1 cellular context compared by ENCODE assay signal in the genomic region with DNA sequence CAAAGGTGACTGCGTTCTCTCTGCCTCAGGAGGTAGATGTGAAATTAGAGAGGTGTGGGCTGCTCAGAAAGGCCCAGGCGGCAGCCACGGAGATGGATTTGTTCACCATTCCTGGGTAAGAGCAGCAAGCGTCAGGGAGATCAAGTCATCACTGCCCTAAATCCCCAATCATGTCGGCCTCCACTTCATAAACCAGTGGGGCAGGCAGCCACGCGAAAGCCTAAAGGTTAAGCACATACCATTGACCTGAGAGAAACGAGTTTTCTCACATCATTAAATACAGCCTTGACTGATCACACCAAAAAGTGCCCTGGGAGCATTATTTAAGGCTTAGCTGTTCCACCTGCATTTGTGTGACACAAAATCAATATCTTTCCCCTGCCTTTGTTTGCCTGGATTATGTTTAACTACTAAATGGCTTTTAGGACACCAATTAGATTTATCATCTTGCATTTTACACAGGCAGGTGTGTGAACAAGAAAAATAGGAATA.
TF ChIP-seq lines count a peak whose summit lies in the region.

No MANE protein-coding gene starts in this region.

TF ChIP-seq in HEK293, 187 proteins besides CTCF, POLR2A, EP300 and RAD21 (continued from another document and continues in another):
- TF ChIP-seq, protein P1, sequence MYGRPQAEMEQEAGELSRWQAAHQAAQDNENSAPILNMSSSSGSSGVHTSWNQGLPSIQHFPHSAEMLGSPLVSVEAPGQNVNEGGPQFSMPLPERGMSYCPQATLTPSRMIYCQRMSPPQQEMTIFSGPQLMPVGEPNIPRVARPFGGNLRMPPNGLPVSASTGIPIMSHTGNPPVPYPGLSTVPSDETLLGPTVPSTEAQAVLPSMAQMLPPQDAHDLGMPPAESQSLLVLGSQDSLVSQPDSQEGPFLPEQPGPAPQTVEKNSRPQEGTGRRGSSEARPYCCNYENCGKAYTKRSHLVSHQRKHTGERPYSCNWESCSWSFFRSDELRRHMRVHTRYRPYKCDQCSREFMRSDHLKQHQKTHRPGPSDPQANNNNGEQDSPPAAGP (tag by site-specific recombination; IDR thresholded peaks at IDR 0.05), result peak; percentile 92
- TF ChIP-seq ZNF600 (tag by site-specific recombination; IDR thresholded peaks at IDR 0.05) (0 out of 2 replicates have a peak, but pooled peaks have one; percentile 30), ZNF48 (tag by site-specific recombination; IDR thresholded peaks at IDR 0.05) (no peak), ZNF776 (tag by site-specific recombination; IDR thresholded peaks at IDR 0.05; ENCODE audit: borderline replicate concordance) (peak; percentile 86; the same call in 1 of the 2 replicates), ZSCAN16 (tag by site-specific recombination; IDR thresholded peaks at IDR 0.05) (no peak), GLIS2 (tag by site-specific recombination; IDR thresholded peaks at IDR 0.05) (peak; percentile 79), ZNF311 (tag by site-specific recombination; IDR thresholded peaks at IDR 0.05; ENCODE audit: borderline replicate concordance) (no peak), MYNN (tag by site-specific recombination; IDR thresholded peaks at IDR 0.05; ENCODE audit: borderline replicate concordance) (no peak), ZNF426 (tag by site-specific recombination; IDR thresholded peaks at IDR 0.05) (0 out of 2 replicates have a peak, but pooled peaks have one; percentile 10), ZNF324 (tag by site-specific recombination; IDR thresholded peaks at IDR 0.05) (peak; percentile 87), ZBTB21 (tag by site-specific recombination; IDR thresholded peaks at IDR 0.05) (no peak), ZNF416 (tag by site-specific recombination; IDR thresholded peaks at IDR 0.05) (no peak), MEIS1 (CRISPR knock-in tag; IDR thresholded peaks at IDR 0.05; ENCODE audit: borderline replicate concordance) (no peak), ZNF560 (tag by site-specific recombination; IDR thresholded peaks at IDR 0.05; ENCODE audit: borderline replicate concordance) (no peak), ZNF138 (tag by site-specific recombination; IDR thresholded peaks at IDR 0.05; ENCODE audit: borderline replicate concordance) (no peak), SALL2 (tag by site-specific recombination; IDR thresholded peaks at IDR 0.05; ENCODE audit: borderline replicate concordance) (peak; percentile 70; the same call in 1 of the 2 replicates), ZNF664 (tag by site-specific recombination; IDR thresholded peaks at IDR 0.05) (peak; percentile 79), FEZF1 (tag by site-specific recombination; IDR thresholded peaks at IDR 0.05) (peak; percentile 100), ZNF350 (tag by site-specific recombination; IDR thresholded peaks at IDR 0.05) (peak; percentile 70), ZNF621 (tag by site-specific recombination; IDR thresholded peaks at IDR 0.05) (no peak), ZNF239 (tag by site-specific recombination; IDR thresholded peaks at IDR 0.05) (peak; percentile 89; the same call in 1 of the 2 replicates), ZNF658 (tag by site-specific recombination; IDR thresholded peaks at IDR 0.05) (no peak), ZNF202 (tag by site-specific recombination; IDR thresholded peaks at IDR 0.05; ENCODE audit: borderline replicate concordance) (no peak), ZBTB20 (tag by site-specific recombination; IDR thresholded peaks at IDR 0.05) (0 out of 2 replicates have a peak, but pooled peaks have one; percentile 20), ZNF404 (tag by site-specific recombination; IDR thresholded peaks at IDR 0.05) (0 out of 2 replicates have a peak, but pooled peaks have one; percentile 21), ZNF544 (tag by site-specific recombination; IDR thresholded peaks at IDR 0.05) (no peak), GLIS1 (tag by site-specific recombination; IDR thresholded peaks at IDR 0.05) (peak; percentile 89), SETDB1 (IDR thresholded peaks at IDR 0.05; ENCODE audit: insufficient read length, low read length) (no peak), ZNF707 (tag by site-specific recombination; IDR thresholded peaks at IDR 0.05) (no peak), GLI2 (tag by site-specific recombination; IDR thresholded peaks at IDR 0.05; ENCODE audit: borderline replicate concordance, low read depth) (peak; percentile 99), ZNF214 (tag by site-specific recombination; IDR thresholded peaks at IDR 0.05; ENCODE audit: borderline replicate concordance) (no peak), ZBTB8A (tag by site-specific recombination; IDR thresholded peaks at IDR 0.05) (peak; percentile 86), ZNF354C (tag by site-specific recombination; IDR thresholded peaks at IDR 0.05; ENCODE audit: borderline replicate concordance, low read depth) (no peak), ZNF510 (tag by site-specific recombination; IDR thresholded peaks at IDR 0.05; ENCODE audit: insufficient replicate concordance) (no peak), ZNF747 (tag by site-specific recombination; IDR thresholded peaks at IDR 0.05) (no peak), ZNF777 (tag by site-specific recombination; IDR thresholded peaks at IDR 0.05; ENCODE audit: borderline replicate concordance) (no peak), ZNF596 (tag by site-specific recombination; IDR thresholded peaks at IDR 0.05) (peak; percentile 76), ZNF19 (tag by site-specific recombination; IDR thresholded peaks at IDR 0.05; ENCODE audit: low read depth) (peak; percentile 85), ZNF521 (tag by site-specific recombination; IDR thresholded peaks at IDR 0.05) (no peak), ZNF211 (tag by site-specific recombination; IDR thresholded peaks at IDR 0.05; ENCODE audit: low read depth) (no peak), PRDM1 (tag by site-specific recombination; IDR thresholded peaks at IDR 0.05) (no peak), ZSCAN30 (tag by site-specific recombination; IDR thresholded peaks at IDR 0.05) (peak; percentile 95), ZNF610 (tag by site-specific recombination; IDR thresholded peaks at IDR 0.05; ENCODE audit: borderline replicate concordance) (peak; percentile 79; the same call in 1 of the 2 replicates), ZFP3 (tag by site-specific recombination; IDR thresholded peaks at IDR 0.05; ENCODE audit: low read depth) (peak; percentile 37; the same call in 1 of the 2 replicates), ZBTB7A (tag by site-specific recombination; IDR thresholded peaks at IDR 0.05; ENCODE audit: low read depth) (peak; percentile 85; the same call in 1 of the 2 replicates), ZNF792 (tag by site-specific recombination; IDR thresholded peaks at IDR 0.05) (0 out of 2 replicates have a peak, but pooled peaks have one; percentile 43), GFI1B (tag by site-specific recombination; IDR thresholded peaks at IDR 0.05) (peak; percentile 97), ZNF248 (tag by site-specific recombination; IDR thresholded peaks at IDR 0.05) (no peak), ZNF529 (tag by site-specific recombination; IDR thresholded peaks at IDR 0.05; ENCODE audit: insufficient replicate concordance) (peak; percentile 11), ZBTB48 (tag by site-specific recombination; IDR thresholded peaks at IDR 0.05) (no peak)
- TF ChIP-seq, protein P2, sequence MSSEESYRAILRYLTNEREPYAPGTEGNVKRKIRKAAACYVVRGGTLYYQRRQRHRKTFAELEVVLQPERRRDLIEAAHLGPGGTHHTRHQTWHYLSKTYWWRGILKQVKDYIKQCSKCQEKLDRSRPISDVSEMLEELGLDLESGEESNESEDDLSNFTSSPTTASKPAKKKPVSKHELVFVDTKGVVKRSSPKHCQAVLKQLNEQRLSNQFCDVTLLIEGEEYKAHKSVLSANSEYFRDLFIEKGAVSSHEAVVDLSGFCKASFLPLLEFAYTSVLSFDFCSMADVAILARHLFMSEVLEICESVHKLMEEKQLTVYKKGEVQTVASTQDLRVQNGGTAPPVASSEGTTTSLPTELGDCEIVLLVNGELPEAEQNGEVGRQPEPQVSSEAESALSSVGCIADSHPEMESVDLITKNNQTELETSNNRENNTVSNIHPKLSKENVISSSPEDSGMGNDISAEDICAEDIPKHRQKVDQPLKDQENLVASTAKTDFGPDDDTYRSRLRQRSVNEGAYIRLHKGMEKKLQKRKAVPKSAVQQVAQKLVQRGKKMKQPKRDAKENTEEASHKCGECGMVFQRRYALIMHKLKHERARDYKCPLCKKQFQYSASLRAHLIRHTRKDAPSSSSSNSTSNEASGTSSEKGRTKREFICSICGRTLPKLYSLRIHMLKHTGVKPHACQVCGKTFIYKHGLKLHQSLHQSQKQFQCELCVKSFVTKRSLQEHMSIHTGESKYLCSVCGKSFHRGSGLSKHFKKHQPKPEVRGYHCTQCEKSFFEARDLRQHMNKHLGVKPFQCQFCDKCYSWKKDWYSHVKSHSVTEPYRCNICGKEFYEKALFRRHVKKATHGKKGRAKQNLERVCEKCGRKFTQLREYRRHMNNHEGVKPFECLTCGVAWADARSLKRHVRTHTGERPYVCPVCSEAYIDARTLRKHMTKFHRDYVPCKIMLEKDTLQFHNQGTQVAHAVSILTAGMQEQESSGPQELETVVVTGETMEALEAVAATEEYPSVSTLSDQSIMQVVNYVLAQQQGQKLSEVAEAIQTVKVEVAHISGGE (tag by site-specific recombination; conservative IDR thresholded peaks at IDR 0.05; ENCODE audit: low read depth), result no peak
- TF ChIP-seq, protein P3, sequence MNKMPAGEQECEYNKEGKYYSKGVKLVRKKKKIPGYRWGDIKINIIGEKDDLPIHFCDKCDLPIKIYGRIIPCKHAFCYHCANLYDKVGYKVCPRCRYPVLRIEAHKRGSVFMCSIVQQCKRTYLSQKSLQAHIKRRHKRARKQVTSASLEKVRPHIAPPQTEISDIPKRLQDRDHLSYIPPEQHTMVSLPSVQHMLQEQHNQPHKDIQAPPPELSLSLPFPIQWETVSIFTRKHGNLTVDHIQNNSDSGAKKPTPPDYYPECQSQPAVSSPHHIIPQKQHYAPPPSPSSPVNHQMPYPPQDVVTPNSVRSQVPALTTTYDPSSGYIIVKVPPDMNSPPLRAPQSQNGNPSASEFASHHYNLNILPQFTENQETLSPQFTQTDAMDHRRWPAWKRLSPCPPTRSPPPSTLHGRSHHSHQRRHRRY (tag by site-specific recombination; IDR thresholded peaks at IDR 0.05), result peak; percentile 77; the same call in 1 of the 2 replicates
- TF ChIP-seq, protein P4, sequence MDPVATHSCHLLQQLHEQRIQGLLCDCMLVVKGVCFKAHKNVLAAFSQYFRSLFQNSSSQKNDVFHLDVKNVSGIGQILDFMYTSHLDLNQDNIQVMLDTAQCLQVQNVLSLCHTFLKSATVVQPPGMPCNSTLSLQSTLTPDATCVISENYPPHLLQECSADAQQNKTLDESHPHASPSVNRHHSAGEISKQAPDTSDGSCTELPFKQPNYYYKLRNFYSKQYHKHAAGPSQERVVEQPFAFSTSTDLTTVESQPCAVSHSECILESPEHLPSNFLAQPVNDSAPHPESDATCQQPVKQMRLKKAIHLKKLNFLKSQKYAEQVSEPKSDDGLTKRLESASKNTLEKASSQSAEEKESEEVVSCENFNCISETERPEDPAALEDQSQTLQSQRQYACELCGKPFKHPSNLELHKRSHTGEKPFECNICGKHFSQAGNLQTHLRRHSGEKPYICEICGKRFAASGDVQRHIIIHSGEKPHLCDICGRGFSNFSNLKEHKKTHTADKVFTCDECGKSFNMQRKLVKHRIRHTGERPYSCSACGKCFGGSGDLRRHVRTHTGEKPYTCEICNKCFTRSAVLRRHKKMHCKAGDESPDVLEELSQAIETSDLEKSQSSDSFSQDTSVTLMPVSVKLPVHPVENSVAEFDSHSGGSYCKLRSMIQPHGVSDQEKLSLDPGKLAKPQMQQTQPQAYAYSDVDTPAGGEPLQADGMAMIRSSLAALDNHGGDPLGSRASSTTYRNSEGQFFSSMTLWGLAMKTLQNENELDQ (tag by site-specific recombination; IDR thresholded peaks at IDR 0.05; ENCODE audit: low read depth), result peak; percentile 85
- TF ChIP-seq, protein P5, sequence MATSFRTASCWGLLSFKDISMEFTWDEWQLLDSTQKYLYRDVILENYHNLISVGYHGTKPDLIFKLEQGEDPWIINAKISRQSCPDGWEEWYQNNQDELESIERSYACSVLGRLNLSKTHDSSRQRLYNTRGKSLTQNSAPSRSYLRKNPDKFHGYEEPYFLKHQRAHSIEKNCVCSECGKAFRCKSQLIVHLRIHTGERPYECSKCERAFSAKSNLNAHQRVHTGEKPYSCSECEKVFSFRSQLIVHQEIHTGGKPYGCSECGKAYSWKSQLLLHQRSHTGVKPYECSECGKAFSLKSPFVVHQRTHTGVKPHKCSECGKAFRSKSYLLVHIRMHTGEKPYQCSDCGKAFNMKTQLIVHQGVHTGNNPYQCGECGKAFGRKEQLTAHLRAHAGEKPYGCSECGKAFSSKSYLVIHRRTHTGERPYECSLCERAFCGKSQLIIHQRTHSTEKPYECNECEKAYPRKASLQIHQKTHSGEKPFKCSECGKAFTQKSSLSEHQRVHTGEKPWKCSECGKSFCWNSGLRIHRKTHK (tag by site-specific recombination; IDR thresholded peaks at IDR 0.05), result no peak
- TF ChIP-seq, protein P6, sequence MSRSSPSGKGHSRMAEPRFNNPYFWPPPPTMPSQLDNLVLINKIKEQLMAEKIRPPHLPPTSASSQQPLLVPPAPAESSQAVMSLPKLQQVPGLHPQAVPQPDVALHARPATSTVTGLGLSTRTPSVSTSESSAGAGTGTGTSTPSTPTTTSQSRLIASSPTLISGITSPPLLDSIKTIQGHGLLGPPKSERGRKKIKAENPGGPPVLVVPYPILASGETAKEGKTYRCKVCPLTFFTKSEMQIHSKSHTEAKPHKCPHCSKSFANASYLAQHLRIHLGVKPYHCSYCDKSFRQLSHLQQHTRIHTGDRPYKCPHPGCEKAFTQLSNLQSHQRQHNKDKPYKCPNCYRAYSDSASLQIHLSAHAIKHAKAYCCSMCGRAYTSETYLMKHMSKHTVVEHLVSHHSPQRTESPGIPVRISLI (tag by site-specific recombination; IDR thresholded peaks at IDR 0.05), result peak; percentile 46; the same call in 1 of the 2 replicates
- TF ChIP-seq, protein P7, sequence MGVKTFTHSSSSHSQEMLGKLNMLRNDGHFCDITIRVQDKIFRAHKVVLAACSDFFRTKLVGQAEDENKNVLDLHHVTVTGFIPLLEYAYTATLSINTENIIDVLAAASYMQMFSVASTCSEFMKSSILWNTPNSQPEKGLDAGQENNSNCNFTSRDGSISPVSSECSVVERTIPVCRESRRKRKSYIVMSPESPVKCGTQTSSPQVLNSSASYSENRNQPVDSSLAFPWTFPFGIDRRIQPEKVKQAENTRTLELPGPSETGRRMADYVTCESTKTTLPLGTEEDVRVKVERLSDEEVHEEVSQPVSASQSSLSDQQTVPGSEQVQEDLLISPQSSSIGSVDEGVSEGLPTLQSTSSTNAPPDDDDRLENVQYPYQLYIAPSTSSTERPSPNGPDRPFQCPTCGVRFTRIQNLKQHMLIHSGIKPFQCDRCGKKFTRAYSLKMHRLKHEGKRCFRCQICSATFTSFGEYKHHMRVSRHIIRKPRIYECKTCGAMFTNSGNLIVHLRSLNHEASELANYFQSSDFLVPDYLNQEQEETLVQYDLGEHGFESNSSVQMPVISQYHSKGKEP (tag by site-specific recombination; IDR thresholded peaks at IDR 0.05), result peak; percentile 96
- TF ChIP-seq, protein P8, sequence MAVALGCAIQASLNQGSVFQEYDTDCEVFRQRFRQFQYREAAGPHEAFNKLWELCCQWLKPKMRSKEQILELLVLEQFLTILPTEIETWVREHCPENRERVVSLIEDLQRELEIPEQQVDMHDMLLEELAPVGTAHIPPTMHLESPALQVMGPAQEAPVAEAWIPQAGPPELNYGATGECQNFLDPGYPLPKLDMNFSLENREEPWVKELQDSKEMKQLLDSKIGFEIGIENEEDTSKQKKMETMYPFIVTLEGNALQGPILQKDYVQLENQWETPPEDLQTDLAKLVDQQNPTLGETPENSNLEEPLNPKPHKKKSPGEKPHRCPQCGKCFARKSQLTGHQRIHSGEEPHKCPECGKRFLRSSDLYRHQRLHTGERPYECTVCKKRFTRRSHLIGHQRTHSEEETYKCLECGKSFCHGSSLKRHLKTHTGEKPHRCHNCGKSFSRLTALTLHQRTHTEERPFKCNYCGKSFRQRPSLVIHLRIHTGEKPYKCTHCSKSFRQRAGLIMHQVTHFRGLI (tag by site-specific recombination; IDR thresholded peaks at IDR 0.05), result peak; percentile 66
